8 cellular contexts compared by ENCODE assay signal in the genomic region with DNA sequence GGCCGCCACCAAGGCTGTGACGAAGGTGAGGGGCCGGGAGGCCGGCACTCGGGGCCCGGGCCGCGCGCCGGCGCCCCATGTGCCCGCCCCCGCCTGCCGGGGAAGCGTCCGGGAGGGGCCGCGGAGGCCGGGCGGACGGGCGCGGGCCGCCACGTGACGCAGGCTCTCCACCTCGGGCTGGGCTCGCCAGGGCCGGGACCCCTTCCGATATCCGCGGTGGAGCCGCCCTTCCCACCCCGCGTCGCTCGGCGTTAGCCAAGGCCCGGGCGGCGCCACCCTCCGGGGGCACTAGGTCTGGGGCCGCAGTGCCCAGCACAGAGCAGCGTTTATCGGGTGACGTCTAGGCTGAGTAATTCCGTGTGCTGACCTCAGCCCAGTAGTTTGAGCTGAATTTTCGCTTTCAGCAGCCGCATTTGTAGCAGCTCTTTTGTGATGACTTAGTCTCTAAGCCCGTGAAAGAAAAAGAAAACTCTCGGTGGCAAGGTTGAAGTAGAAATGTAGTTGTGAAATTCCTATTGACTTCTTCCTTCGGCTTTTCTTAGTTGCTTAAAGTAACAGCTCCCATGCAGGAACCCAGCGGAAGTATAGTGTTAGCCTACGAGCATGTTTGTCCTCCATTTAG. TPM values are rescaled to one million over a fixed set of nuclear protein-coding genes. Genes with fewer than 3 reads are reported as not detected.
DNase-seq lines count a peak whose midpoint lies in the region; ATAC-seq and TF ChIP-seq lines count a peak whose summit lies in the region.

No MANE protein-coding gene starts in this region.

- no peaks in the 10 kb centered on the region for H3K9me3 Mint-ChIP-seq in CD4-positive, alpha-beta memory T cell
- H3K9me3 Mint-ChIP-seq in activated T-cell treated with anti-CD3 and anti-CD28 coated beads, Interleukin-2, amount 50 U/mL, for 24 hours, result no peaks in the 10 kb centered on the region

- intact Hi-C loops in CD4-positive, alpha-beta memory T cell (cut with micrococcal nuclease), result loop anchor here (1.0 to 5.0 kb wide), 2 partner anchors 86 to 127 kb away; no protein-coding TSS in a partner anchor
- intact Hi-C loops in testis (cut with DNase I; ENCODE audit: low total_unique reads), result no loop called here

- WGBS in testis, 2 donors, result 0 to 1% methylated on average over 13 to 41 of the region's 54 CpGs

- TF ChIP-seq CTCF in fibroblast of the aortic adventitia (IDR thresholded peaks at IDR 0.05; ENCODE audit: insufficient read depth, low read length), result peak; percentile 12
- TF ChIP-seq CTCF in testis (IDR thresholded peaks at IDR 0.05), result no peak

- peaks cover 48 to 70% (median 59%) of the 10 kb centered on the region in 4 donors for H3K4me1 Mint-ChIP-seq in CD4-positive, alpha-beta memory T cell
- peaks cover 65% of the 10 kb centered on the region for H3K4me1 Mint-ChIP-seq in activated T-cell treated with anti-CD3 and anti-CD28 coated beads, Interleukin-2, amount 50 U/mL, for 24 hours (ENCODE audit: low read depth)

- H3K4me1 ChIP-seq in CD4-positive, alpha-beta memory T cell (ENCODE audit: insufficient read depth, low read length), result peaks cover 58% of the 10 kb centered on the region
- H3K4me1 ChIP-seq in neuron (ENCODE audit: insufficient read depth, low read length) (peaks cover 21% of the 10 kb centered on the region), testis (peaks cover 24% of the 10 kb centered on the region)

- peaks cover 23% of the 10 kb centered on the region for H3K36me3 ChIP-seq in CD4-positive, alpha-beta memory T cell (ENCODE audit: insufficient read depth, low read length)
- H3K36me3 ChIP-seq in KOPT-K1 (ENCODE audit: insufficient read depth, low read length) (peaks cover 45% of the 10 kb centered on the region), neuron (ENCODE audit: insufficient read depth, low read length) (peaks cover 31% of the 10 kb centered on the region), testis (ENCODE audit: low read depth, missing control alignments) (no peaks in the 10 kb centered on the region)

- CTCF ChIA-PET in CD4-positive, alpha-beta memory T cell (lab: Charles Lee; ENCODE audit: partially characterized antibody), result interaction anchor here (0.8 to 6.7 kb wide), 7 partner anchors 16 to 848 kb away, joined by 3 to 123 read pairs (median 5); no protein-coding TSS in a partner anchor

- POLR2A ChIA-PET in CD4-positive, alpha-beta memory T cell (lab: Charles Lee; ENCODE audit: partially characterized antibody), result interaction anchor here (0.7 to 6.0 kb wide), 21 partner anchors 9 to 1157 kb away, joined by 3 to 89 read pairs (median 5); a partner anchor contains a TSS

- H3K27ac Mint-ChIP-seq in CD4-positive, alpha-beta memory T cell, result peak overlapping the region; percentile 93 to 99 (median 96)
- peak overlapping the region; percentile 96 for H3K27ac Mint-ChIP-seq in activated T-cell treated with anti-CD3 and anti-CD28 coated beads, Interleukin-2, amount 50 U/mL, for 24 hours

- no peaks in the 10 kb centered on the region for H3K27me3 Mint-ChIP-seq in CD4-positive, alpha-beta memory T cell
- H3K27me3 Mint-ChIP-seq in activated T-cell treated with anti-CD3 and anti-CD28 coated beads, Interleukin-2, amount 50 U/mL, for 24 hours, result no peaks in the 10 kb centered on the region

- peak overlapping the region; percentile 77 to 88 for H3K4me3 ChIP-seq in CD4-positive, alpha-beta memory T cell (ENCODE audit: low read length in 2 of 2)
- H3K4me3 ChIP-seq in fibroblast of the aortic adventitia (ENCODE audit: low read depth, low read length), result peak overlapping the region; percentile 80
- H3K4me3 ChIP-seq in neuron (ENCODE audit: low read length), result peak overlapping the region; percentile 82
- peak overlapping the region; percentile 90 to 91 for H3K4me3 ChIP-seq in testis

- H3K4me3 Mint-ChIP-seq in CD4-positive, alpha-beta memory T cell, result peak overlapping the region; percentile 90 to 99 (median 95)
- peak overlapping the region; percentile 91 for H3K4me3 Mint-ChIP-seq in activated T-cell treated with anti-CD3 and anti-CD28 coated beads, Interleukin-2, amount 50 U/mL, for 24 hours

- H3K27me3 ChIP-seq in CD4-positive, alpha-beta memory T cell (ENCODE audit: insufficient read depth, low read length), result no peaks in the 10 kb centered on the region
- H3K27me3 ChIP-seq in neuron (ENCODE audit: insufficient read depth, low read length) (no peaks in the 10 kb centered on the region), testis (no peaks in the 10 kb centered on the region)

- peak; percentile 61 to 78 (median 72) for DNase-seq in CD4-positive, alpha-beta memory T cell
- DNase-seq in activated T-cell treated with anti-CD3 and anti-CD28 coated beads, Interleukin-2, amount 50 U/mL, for 24 hours, result peak; percentile 88
- DNase-seq in fibroblast of the aortic adventitia (ENCODE audit: low read depth), result peak; percentile 76
- DNase-seq in testis, result peak; percentile 72
- no peak for DNase-seq in DMS 273 treated with DMSO at 0.1 percent for 48 hours (lab: John Stamatoyannopoulos, UW)

- peak overlapping the region; percentile 55 for H2AFZ ChIP-seq in neuron (ENCODE audit: low read depth, low read length)

- H3K9me3 ChIP-seq in CD4-positive, alpha-beta memory T cell (ENCODE audit: control insufficient read depth in 1 of 2, low read length in 2 of 2), result no peaks in the 10 kb centered on the region
- H3K9me3 ChIP-seq in KOPT-K1 (ENCODE audit: insufficient read depth, low read length, poor library complexity, severe bottlenecking), result no peaks in the 10 kb centered on the region
- H3K9me3 ChIP-seq in neuron (ENCODE audit: low read length), result no peaks in the 10 kb centered on the region
- H3K9me3 ChIP-seq in testis, result no peaks in the 10 kb centered on the region

- peaks cover 29 to 50% of the 10 kb centered on the region in 2 donors for H3K36me3 Mint-ChIP-seq in CD4-positive, alpha-beta memory T cell
- peaks cover 50% of the 10 kb centered on the region for H3K36me3 Mint-ChIP-seq in activated T-cell treated with anti-CD3 and anti-CD28 coated beads, Interleukin-2, amount 50 U/mL, for 24 hours (ENCODE audit: low read depth)

- TF ChIP-seq POLR2A in testis (IDR thresholded peaks at IDR 0.05), result no peak

- H3K27ac ChIP-seq in CD4-positive, alpha-beta memory T cell (ENCODE audit: low read depth, low read length), result peak overlapping the region; percentile 90
- H3K27ac ChIP-seq in KOPT-K1 (ENCODE audit: low read depth, low read length, poor library complexity, severe bottlenecking) (peak overlapping the region; percentile 96), testis (peak overlapping the region; percentile 95 to 98)

- peak; percentile 28 for ATAC-seq in GM21576 (IDR thresholded peaks at IDR 0.05; ENCODE audit: unreplicated experiment)

RNA-seq across cellular contexts. Expression of a gene that starts 0.9 kb away (rescaled TPM):
- 100 to 1,000 TPM; 208 to 212 TPM for total RNA-seq in CD4-positive, alpha-beta memory T cell
- polyA plus RNA-seq in CD4-positive, alpha-beta memory T cell, result 10 to 100 TPM; 33.5 to 80.5 TPM
- total RNA-seq in fibroblast of the aortic adventitia (ENCODE audit: low replicate concordance) (102 and 127 TPM in 2 replicates), testis (100 to 1,000 TPM; 104 to 135 TPM)
- 179 TPM for polyA plus RNA-seq in testis (ENCODE audit: insufficient read depth, low read depth, low replicate concordance)
